8 cellular contexts compared by ENCODE assay signal in the genomic region with DNA sequence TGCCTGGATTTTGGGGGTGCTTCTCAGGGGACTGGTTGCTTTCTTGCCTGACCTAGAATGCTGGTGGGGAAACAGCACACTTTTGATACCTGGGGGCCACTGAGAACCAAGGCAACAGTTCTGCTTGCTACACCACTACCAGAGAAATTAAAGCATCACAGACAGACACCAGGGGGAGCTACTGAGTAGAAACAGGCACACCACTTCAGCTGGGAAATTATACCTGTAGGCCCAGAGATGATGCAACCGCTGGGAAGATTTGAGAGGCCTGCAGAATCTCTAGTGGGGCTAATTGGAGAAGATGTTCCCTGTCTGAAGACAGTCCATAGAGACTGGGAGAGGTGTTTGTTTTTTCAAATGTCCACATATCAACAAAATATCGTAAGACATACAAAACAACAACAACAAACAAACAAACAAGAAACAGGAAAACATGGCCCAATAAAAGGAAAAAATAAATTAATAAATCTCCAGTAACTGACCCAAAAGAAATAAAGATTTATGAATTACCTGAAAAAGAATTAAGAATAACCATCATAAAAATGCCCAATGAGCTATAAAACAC.
A peak's percentile ranks its signal among the peaks of the same experiment; 100 is the strongest.
DNase-seq lines count a peak whose midpoint lies in the region; ATAC-seq and TF ChIP-seq lines count a peak whose summit lies in the region.

No MANE protein-coding gene starts in this region.

- ATAC-seq in HG03521 (IDR thresholded peaks at IDR 0.05; ENCODE audit: unreplicated experiment) = peak; percentile 53

- H3K27me3 Mint-ChIP-seq in activated T-helper 2 cell treated with anti-CD3 and anti-CD28 coated beads, Interferon-gamma antibody, Interleukin-2, Interleukin-4, amounts not matched to agents 10 μg/mL and 5 μg/mL and 100 μg/mL, durations not matched to agents 14 hours and 24 hours and 36 hours (ENCODE audit: low read depth) = no peaks in the 10 kb centered on the region

- H3K4me1 ChIP-seq in smooth muscle cell (ENCODE audit: low read depth) = no peaks in the 10 kb centered on the region

- H3K27ac ChIP-seq in smooth muscle cell (ENCODE audit: low read depth) = no peak overlapping the region

- H3K9me3 Mint-ChIP-seq in activated T-helper 2 cell treated with anti-CD3 and anti-CD28 coated beads, Interferon-gamma antibody, Interleukin-2, Interleukin-4, amounts not matched to agents 10 μg/mL and 5 μg/mL and 100 μg/mL, durations not matched to agents 14 hours and 24 hours and 36 hours = peaks cover 11% of the 10 kb centered on the region

- H3K4me3 ChIP-seq in smooth muscle cell = no peak overlapping the region

- no peak overlapping the region for H3K4me3 Mint-ChIP-seq in activated T-helper 2 cell treated with anti-CD3 and anti-CD28 coated beads, Interferon-gamma antibody, Interleukin-2, Interleukin-4, amounts not matched to agents 10 μg/mL and 5 μg/mL and 100 μg/mL, durations not matched to agents 14 hours and 24 hours and 36 hours (ENCODE audit: low read depth)

- DNase-seq in A172 (ENCODE audit: low spot score) (peak; percentile 67), GM10248 (ENCODE audit: extremely low spot score) (peak; percentile 69), NCI-H526 (lab: John Stamatoyannopoulos, UW) (peak; percentile 33 to 83), hepatic stellate cell (ENCODE audit: low spot score) (peak; percentile 36), smooth muscle cell (lab: John Stamatoyannopoulos, UW; ENCODE audit: unreplicated experiment) (no peak)
- DNase-seq in activated T-helper 2 cell treated with anti-CD3 and anti-CD28 coated beads, Interferon-gamma antibody, Interleukin-2, Interleukin-4, amounts not matched to agents 10 μg/mL and 5 μg/mL and 100 μg/mL, durations not matched to agents 14 hours and 24 hours and 36 hours (ENCODE audit: low spot score) = peak; percentile 19
- DNase-seq in effector CD4-positive, alpha-beta T cell = no peak

- no peak overlapping the region for H2AFZ ChIP-seq in smooth muscle cell (ENCODE audit: low read depth)

- CTCF ChIA-PET in GM10248 (lab: Yijun Ruan, JAX) = interaction anchor here (0.7 to 9.2 kb wide), 21 partner anchors 8 to 328 kb away, joined by 3 to 180 read pairs (median 4); no protein-coding TSS in a partner anchor

- intact Hi-C loops in activated T-helper 2 cell treated with anti-CD3 and anti-CD28 coated beads, Interferon-gamma antibody, Interleukin-2, Interleukin-4, amounts not matched to agents 10 μg/mL and 5 μg/mL and 100 μg/mL, durations not matched to agents 14 hours and 24 hours and 36 hours (cut with micrococcal nuclease) = loop anchor here (1.0 kb wide), 1 partner anchor 34 kb away; no protein-coding TSS in a partner anchor

- H3K4me2 ChIP-seq in smooth muscle cell = no peak overlapping the region

- H3K36me3 Mint-ChIP-seq in activated T-helper 2 cell treated with anti-CD3 and anti-CD28 coated beads, Interferon-gamma antibody, Interleukin-2, Interleukin-4, amounts not matched to agents 10 μg/mL and 5 μg/mL and 100 μg/mL, durations not matched to agents 14 hours and 24 hours and 36 hours (ENCODE audit: low read depth) = peaks cover 6% of the 10 kb centered on the region

- H3K27me3 ChIP-seq in smooth muscle cell (ENCODE audit: low read depth) = no peaks in the 10 kb centered on the region

- no peaks in the 10 kb centered on the region for H4K20me1 ChIP-seq in smooth muscle cell (ENCODE audit: low read depth)

- 52% methylated on average over 2 of the region's 2 CpGs for WGBS in smooth muscle cell (ENCODE audit: low lambda C conversion rate)

- H3K9me3 ChIP-seq in smooth muscle cell (replicated peaks; ENCODE audit: low read depth) = no peaks in the 10 kb centered on the region

- TF ChIP-seq CTCF in GM10248 (IDR thresholded peaks at IDR 0.05; ENCODE audit: control extremely low read depth, extremely low read depth, low read depth, missing control alignments) (peak; percentile 77), smooth muscle cell (IDR thresholded peaks at IDR 0.05; ENCODE audit: borderline replicate concordance, insufficient read depth, poor library complexity, severe bottlenecking) (peak; percentile 66)

- no peaks in the 10 kb centered on the region for H3K36me3 ChIP-seq in smooth muscle cell (ENCODE audit: low read depth)

- H3K79me2 ChIP-seq in smooth muscle cell (ENCODE audit: low read depth) = no peaks in the 10 kb centered on the region

- POLR2A ChIA-PET in GM10248 (lab: Yijun Ruan, JAX) = no interaction called here

- H3K4me1 Mint-ChIP-seq in activated T-helper 2 cell treated with anti-CD3 and anti-CD28 coated beads, Interferon-gamma antibody, Interleukin-2, Interleukin-4, amounts not matched to agents 10 μg/mL and 5 μg/mL and 100 μg/mL, durations not matched to agents 14 hours and 24 hours and 36 hours (ENCODE audit: low read depth) = no peaks in the 10 kb centered on the region

- H3K27ac Mint-ChIP-seq in activated T-helper 2 cell treated with anti-CD3 and anti-CD28 coated beads, Interferon-gamma antibody, Interleukin-2, Interleukin-4, amounts not matched to agents 10 μg/mL and 5 μg/mL and 100 μg/mL, durations not matched to agents 14 hours and 24 hours and 36 hours = no peak overlapping the region

- H3F3A ChIP-seq in smooth muscle cell (ENCODE audit: low read depth) = peaks cover 6% of the 10 kb centered on the region

- no peak overlapping the region for H3K9ac ChIP-seq in smooth muscle cell (ENCODE audit: low read depth)

Comparison
In these comparisons a context has a peak if more than half of its experiments do, and no peak if none do; other contexts are left out.
1. DNase-seq: peak in A172 (single experiment), GM10248 (single experiment), NCI-H526 (2 of 2), activated T-helper 2 cell treated with anti-CD3 and anti-CD28 coated beads, Interferon-gamma antibody, Interleukin-2, Interleukin-4, amounts not matched to agents 10 μg/mL and 5 μg/mL and 100 μg/mL, durations not matched to agents 14 hours and 24 hours and 36 hours (single experiment) and hepatic stellate cell (single experiment); none in smooth muscle cell (single experiment) and effector CD4-positive, alpha-beta T cell (single experiment).